Comparison of ENCODE assay signal across 17 cellular contexts in genomic region chr16:69479806-69480205, GRCh38.
"Had no signal": no experiment of that assay in that cellular context is flagged by ENCODE, and none has a peak within 500 bp of the region (broad histone marks: within the 10 kb centered on the region; RNA-seq: fewer than 3 reads in every experiment).

No MANE protein-coding gene starts in this region.

- H3K4me3 ChIP-seq: hepatocyte, lung, spleen, thoracic aorta, upper lobe of right lung had no signal

- H3K4me1 ChIP-seq: parathyroid adenoma had no signal

- H3K79me2 ChIP-seq: hepatocyte, parathyroid adenoma had no signal

- H2AFZ ChIP-seq: hepatocyte, parathyroid adenoma had no signal

- H3K27me3 ChIP-seq: hepatocyte, spleen, upper lobe of right lung had no signal

- DNase-seq: activated CD4-positive, alpha-beta T cell treated with anti-CD3 and anti-CD28 coated beads, Interleukin-2, amount 10 ng/mL, durations not matched to agents 24 days and 14 days; activated CD4-positive, CD25-positive, alpha-beta regulatory T cell; activated CD8-positive, alpha-beta T cell treated with anti-CD3 and anti-CD28 coated beads for 36 hours; activated naive CD4-positive, alpha-beta T cell; activated naive CD8-positive, alpha-beta T cell treated with anti-CD3 and anti-CD28 coated beads for 36 hours; activated T-cell treated with anti-CD3 and anti-CD28 coated beads, Interleukin-2, amount 50 U/mL, for 1 hour; amniotic stem cell; midbrain; spleen; stimulated activated CD4-positive, alpha-beta T cell treated with anti-CD3 and anti-CD28 coated beads, Interleukin-4, amount 100 ng/mL, for 4 hours; upper lobe of right lung had no signal

- H3K4me2 ChIP-seq: hepatocyte had no signal

- H3K9ac ChIP-seq: parathyroid adenoma had no signal

- H3K9me3 ChIP-seq: spleen, thoracic aorta, upper lobe of right lung had no signal

- ATAC-seq: activated CD8-positive, alpha-beta T cell treated with anti-CD3 and anti-CD28 coated beads for 36 hours; activated T-helper 17 cell treated with anti-CD3 and anti-CD28 coated beads, Interleukin-2, amount 50 U/mL, for 72 hours; stimulated activated memory B cell treated with anti-CD40 and anti-IgM and Interleukin-4, amounts not matched to agents 10 μg/mL and 1 μg/mL and 100 μg/mL, for 72 hours; upper lobe of right lung had no signal

- H3K27ac ChIP-seq: hepatocyte, parathyroid adenoma, spleen, thoracic aorta, upper lobe of right lung had no signal

- H3K36me3 ChIP-seq: spleen, thoracic aorta, upper lobe of right lung had no signal
